In genomic region chr15:33722005-33722672, GRCh38 we compare ENCODE assay signal across 10 cellular contexts.
DNase-seq lines count a peak whose midpoint lies in the region; ATAC-seq and TF ChIP-seq lines count a peak whose summit lies in the region.
"Had no signal": no experiment of that assay in that cellular context is flagged by ENCODE, and none has a peak within 500 bp of the region (broad histone marks: within the 10 kb centered on the region; RNA-seq: fewer than 3 reads in every experiment).

No MANE protein-coding gene starts in this region.

- no peak for TF ChIP-seq POLR2A in suprapubic skin (IDR thresholded peaks at IDR 0.05)

- TF ChIP-seq CTCF in suprapubic skin (IDR thresholded peaks at IDR 0.05): no peak

- H4K20me1 ChIP-seq in Karpas-422 (ENCODE audit: insufficient read depth, low read depth, low read length): no peaks in the 10 kb centered on the region

- H3K9ac ChIP-seq in Karpas-422 (ENCODE audit: low read length): no peak overlapping the region
- H3K9ac ChIP-seq: KMS-11 had no signal

- H3K9me3 ChIP-seq in Karpas-422 (ENCODE audit: low read length) (no peaks in the 10 kb centered on the region), suprapubic skin (no peaks in the 10 kb centered on the region)

- H3K27me3 ChIP-seq in Karpas-422 (ENCODE audit: low read length) (no peaks in the 10 kb centered on the region), suprapubic skin (no peaks in the 10 kb centered on the region)

- ATAC-seq in GM21737 (IDR thresholded peaks at IDR 0.05; ENCODE audit: unreplicated experiment) (peak; percentile 78), esophagus mucosa (peak; percentile 77), GM21515 (IDR thresholded peaks at IDR 0.05; ENCODE audit: unreplicated experiment) (no peak)

- DNase-seq in EH (ENCODE audit: low read depth): peak; percentile 74
- peak; percentile 77 for DNase-seq in Karpas-422
- DNase-seq in NCI-H1092 treated with DMSO at 0.1 percent for 48 hours (lab: John Stamatoyannopoulos, UW): no peak
- DNase-seq in suprapubic skin (ENCODE audit: low spot score in 2 of 2): no peak
- DNase-seq in activated CD4-positive, alpha-beta T cell treated with anti-CD3 and anti-CD28 coated beads, Interleukin-2, amount 50 U/mL, for 48 hours: no peak
- DNase-seq: hypothalamus had no signal

- no peak overlapping the region for H3K4me2 ChIP-seq in Karpas-422 (ENCODE audit: low read depth, low read length, poor library complexity, severe bottlenecking)
- H3K4me2 ChIP-seq: KMS-11 had no signal

- no peak for TF ChIP-seq EP300 in suprapubic skin (IDR thresholded peaks at IDR 0.05)

- no peaks in the 10 kb centered on the region for H3K79me2 ChIP-seq in Karpas-422 (ENCODE audit: low read length)

- H3K27ac ChIP-seq in Karpas-422 (ENCODE audit: low read length): no peak overlapping the region
- no peak overlapping the region for H3K27ac ChIP-seq in suprapubic skin
- H3K27ac ChIP-seq: KMS-11 had no signal

- H3K4me1 ChIP-seq in Karpas-422 (ENCODE audit: low read length) (peaks cover 8% of the 10 kb centered on the region), suprapubic skin (no peaks in the 10 kb centered on the region)

- no peak overlapping the region for H2AFZ ChIP-seq in Karpas-422 (ENCODE audit: low read length)

- no peak overlapping the region for H3K4me3 ChIP-seq in Karpas-422 (ENCODE audit: low read length)
- H3K4me3 ChIP-seq in suprapubic skin: no peak overlapping the region

- H3K36me3 ChIP-seq in Karpas-422 (ENCODE audit: insufficient read depth, low read length): no peaks in the 10 kb centered on the region
- H3K36me3 ChIP-seq in suprapubic skin: no peaks in the 10 kb centered on the region

- H3K9me2 ChIP-seq in Karpas-422 (replicated peaks; ENCODE audit: insufficient read depth, low read length): no peaks in the 10 kb centered on the region

- 66% methylated on average over 2 of the region's 2 CpGs for WGBS in suprapubic skin

Comparison
In these comparisons a context has a peak if more than half of its experiments do, and no peak if none do; other contexts are left out.
1. DNase-seq: peak in EH (single experiment) and Karpas-422 (single experiment); none in NCI-H1092 treated with DMSO at 0.1 percent for 48 hours (single experiment), suprapubic skin (0 of 2) and activated CD4-positive, alpha-beta T cell treated with anti-CD3 and anti-CD28 coated beads, Interleukin-2, amount 50 U/mL, for 48 hours (0 of 2).